Comparison of ENCODE assay signal across 8 cellular contexts in genomic region chr10:68897336-68897741, GRCh38. TPM values are rescaled to one million over a fixed set of nuclear protein-coding genes. Genes with fewer than 3 reads are reported as not detected.
A peak's percentile ranks its signal among the peaks of the same experiment; 100 is the strongest.
DNase-seq lines count a peak whose midpoint lies in the region; ATAC-seq and TF ChIP-seq lines count a peak whose summit lies in the region.

No MANE protein-coding gene starts in this region.

- H2AFZ ChIP-seq in smooth muscle cell (ENCODE audit: low read depth): no peak overlapping the region

- H4K20me1 ChIP-seq in smooth muscle cell (ENCODE audit: low read depth): no peaks in the 10 kb centered on the region

- no peak for ATAC-seq in HG02763 (IDR thresholded peaks at IDR 0.05; ENCODE audit: unreplicated experiment)
- ATAC-seq in GM19455 (IDR thresholded peaks at IDR 0.05; ENCODE audit: unreplicated experiment): no peak

- H3K9me3 Mint-ChIP-seq in activated naive CD4-positive, alpha-beta T cell treated with anti-CD3 and anti-CD28 coated beads, Interleukin-2, amount 10 ng/mL, durations not matched to agents 7 days and 5 days: no peaks in the 10 kb centered on the region
- H3K9me3 Mint-ChIP-seq in glutamatergic neuron (ENCODE audit: unreplicated experiment): peaks cover 4% of the 10 kb centered on the region

- H3K36me3 ChIP-seq in smooth muscle cell (ENCODE audit: low read depth): no peaks in the 10 kb centered on the region

- H3K27ac Mint-ChIP-seq in activated naive CD4-positive, alpha-beta T cell treated with anti-CD3 and anti-CD28 coated beads, Interleukin-2, amount 10 ng/mL, durations not matched to agents 7 days and 5 days: no peak overlapping the region
- no peak overlapping the region for H3K27ac Mint-ChIP-seq in glutamatergic neuron (ENCODE audit: unreplicated experiment)

- no peak for TF ChIP-seq CTCF in glutamatergic neuron (IDR thresholded peaks at IDR 0.05; ENCODE audit: partially characterized antibody, unreplicated experiment)
- TF ChIP-seq CTCF in smooth muscle cell (IDR thresholded peaks at IDR 0.05; ENCODE audit: borderline replicate concordance, insufficient read depth, poor library complexity, severe bottlenecking): peak; percentile 61

- WGBS in smooth muscle cell (ENCODE audit: low lambda C conversion rate): 55% methylated on average over 3 of the region's 3 CpGs

- peaks cover 11% of the 10 kb centered on the region for H3K4me1 ChIP-seq in smooth muscle cell (ENCODE audit: low read depth)

- H3K9me3 ChIP-seq in smooth muscle cell (replicated peaks; ENCODE audit: low read depth): no peaks in the 10 kb centered on the region

- peaks cover 13% of the 10 kb centered on the region for H3F3A ChIP-seq in smooth muscle cell (ENCODE audit: low read depth)

- peaks cover 3% of the 10 kb centered on the region for H3K36me3 Mint-ChIP-seq in activated naive CD4-positive, alpha-beta T cell treated with anti-CD3 and anti-CD28 coated beads, Interleukin-2, amount 10 ng/mL, durations not matched to agents 7 days and 5 days
- no peaks in the 10 kb centered on the region for H3K36me3 Mint-ChIP-seq in glutamatergic neuron (ENCODE audit: unreplicated experiment)

- peaks cover 14% of the 10 kb centered on the region for H3K27me3 Mint-ChIP-seq in activated naive CD4-positive, alpha-beta T cell treated with anti-CD3 and anti-CD28 coated beads, Interleukin-2, amount 10 ng/mL, durations not matched to agents 7 days and 5 days
- H3K27me3 Mint-ChIP-seq in glutamatergic neuron (ENCODE audit: unreplicated experiment): peaks cover 5% of the 10 kb centered on the region

- H3K4me3 ChIP-seq in smooth muscle cell: no peak overlapping the region

- no peaks in the 10 kb centered on the region for H3K27me3 ChIP-seq in smooth muscle cell (ENCODE audit: low read depth)

- H3K27ac ChIP-seq in smooth muscle cell (ENCODE audit: low read depth): no peak overlapping the region

- no peak overlapping the region for H3K9ac ChIP-seq in smooth muscle cell (ENCODE audit: low read depth)

- no peak overlapping the region for H3K4me2 ChIP-seq in smooth muscle cell

- H3K4me1 Mint-ChIP-seq in activated naive CD4-positive, alpha-beta T cell treated with anti-CD3 and anti-CD28 coated beads, Interleukin-2, amount 10 ng/mL, durations not matched to agents 7 days and 5 days: peaks cover 28% of the 10 kb centered on the region
- H3K4me1 Mint-ChIP-seq in glutamatergic neuron (ENCODE audit: low read depth, unreplicated experiment): peaks cover 11% of the 10 kb centered on the region

- DNase-seq in COR-L47 (lab: John Stamatoyannopoulos, UW) (peak; percentile 33), HK-2 (ENCODE audit: unreplicated experiment) (peak; percentile 37), NCI-H748 (lab: John Stamatoyannopoulos, UW; ENCODE audit: unreplicated experiment) (peak; percentile 53), glutamatergic neuron (peak; percentile 39), smooth muscle cell (lab: John Stamatoyannopoulos, UW; ENCODE audit: unreplicated experiment) (no peak)
- DNase-seq in activated naive CD4-positive, alpha-beta T cell treated with anti-CD3 and anti-CD28 coated beads, Interleukin-2, amount 10 ng/mL, durations not matched to agents 7 days and 5 days: peak; percentile 67

- CTCF ChIA-PET in activated naive CD4-positive, alpha-beta T cell treated with anti-CD3 and anti-CD28 coated beads, Interleukin-2, amount 10 ng/mL, durations not matched to agents 7 days and 5 days (lab: Charles Lee): interaction anchor here (0.6 to 1.7 kb wide), 6 partner anchors 10 to 1042 kb away, joined by 3 to 8 read pairs (median 4); partner anchors contain the start of genes DNA2 and STOX1

- peaks cover 9% of the 10 kb centered on the region for H3K79me2 ChIP-seq in smooth muscle cell (ENCODE audit: low read depth)

- H3K4me3 Mint-ChIP-seq in activated naive CD4-positive, alpha-beta T cell treated with anti-CD3 and anti-CD28 coated beads, Interleukin-2, amount 10 ng/mL, durations not matched to agents 7 days and 5 days: no peak overlapping the region
- no peak overlapping the region for H3K4me3 Mint-ChIP-seq in glutamatergic neuron (ENCODE audit: unreplicated experiment)

RNA-seq across cellular contexts. Expression of gene DDX50, which starts 3.8 kb away (rescaled TPM):
- total RNA-seq in glutamatergic neuron (ENCODE audit: unreplicated experiment): 31.6 TPM
- 42.9 and 70.2 TPM in 2 replicates for total RNA-seq in smooth muscle cell
- 35.9 and 38.5 TPM in 2 replicates for polyA plus RNA-seq in smooth muscle cell

RNA-seq across cellular contexts. Expression of gene DDX21, which starts 58.6 kb away (rescaled TPM):
- total RNA-seq in glutamatergic neuron (ENCODE audit: unreplicated experiment): 39.9 TPM
- total RNA-seq in smooth muscle cell: 47.7 and 52.3 TPM in 2 replicates
- 9.9 and 11.0 TPM in 2 replicates for polyA plus RNA-seq in smooth muscle cell
